25 cellular contexts compared by ENCODE assay signal in genomic region chrX:104789784-104790183, GRCh38.
"Had no signal": no experiment of that assay in that cellular context is flagged by ENCODE, and none has a peak within 500 bp of the region (broad histone marks: within the 10 kb centered on the region; RNA-seq: fewer than 3 reads in every experiment).

No MANE protein-coding gene starts in this region.

- H3K27me3 Mint-ChIP-seq: effector memory CD8-positive, alpha-beta T cell had no signal

- ATAC-seq: effector memory CD8-positive, alpha-beta T cell; foreskin keratinocyte; gastroesophageal sphincter; left colon; lower lobe of right lung; mucosa of descending colon; naive thymus-derived CD8-positive, alpha-beta T cell had no signal

- H3K27me3 ChIP-seq: foreskin keratinocyte, gastroesophageal sphincter had no signal

- H3K36me3 ChIP-seq: esophagus muscularis mucosa, gastroesophageal sphincter, heart right ventricle, left ventricle myocardium inferior, lower lobe of right lung had no signal

- H3K4me3 ChIP-seq: coronary artery, dorsolateral prefrontal cortex, esophagus muscularis mucosa, gastroesophageal sphincter, heart right ventricle, left ventricle myocardium inferior, lower lobe of right lung, mucosa of descending colon had no signal

- H3K27ac ChIP-seq: coronary artery, dorsolateral prefrontal cortex, esophagus muscularis mucosa, foreskin keratinocyte, gastroesophageal sphincter, heart right ventricle, left ventricle myocardium inferior, lower lobe of right lung had no signal

- H3K4me1 Mint-ChIP-seq: immature natural killer cell; naive B cell; naive thymus-derived CD8-positive, alpha-beta T cell had no signal

- H3K9me3 ChIP-seq: esophagus muscularis mucosa, gastroesophageal sphincter, heart right ventricle, left ventricle myocardium inferior, lower lobe of right lung, mucosa of descending colon had no signal

- DNase-seq: dermis blood vessel endothelial cell; dorsolateral prefrontal cortex; effector CD4-positive, alpha-beta T cell; effector memory CD8-positive, alpha-beta T cell; foreskin keratinocyte; hippocampal formation; immature natural killer cell; islet precursor cell; kidney; kidney glomerular epithelial cell; left colon; left ventricle myocardium inferior; lower lobe of right lung; mesenchymal stem cell; mucosa of descending colon; naive B cell; naive thymus-derived CD8-positive, alpha-beta T cell had no signal

- H3K36me3 Mint-ChIP-seq: immature natural killer cell; mesothelial cell of epicardium; naive B cell; naive thymus-derived CD8-positive, alpha-beta T cell had no signal

- H3K4me1 ChIP-seq: esophagus muscularis mucosa, foreskin keratinocyte, gastroesophageal sphincter, heart right ventricle, left ventricle myocardium inferior, lower lobe of right lung had no signal

- H3K27ac Mint-ChIP-seq: effector memory CD8-positive, alpha-beta T cell; immature natural killer cell; mesothelial cell of epicardium; naive B cell; naive thymus-derived CD8-positive, alpha-beta T cell had no signal

- FAIRE-seq: colon, endothelial cell of umbilical vein, frontal cortex, kidney had no signal

- H3K4me3 Mint-ChIP-seq: effector memory CD8-positive, alpha-beta T cell; immature natural killer cell; mesothelial cell of epicardium; naive B cell; naive thymus-derived CD8-positive, alpha-beta T cell had no signal
